ENCODE assay signal across 21 cellular contexts in the genomic region with DNA sequence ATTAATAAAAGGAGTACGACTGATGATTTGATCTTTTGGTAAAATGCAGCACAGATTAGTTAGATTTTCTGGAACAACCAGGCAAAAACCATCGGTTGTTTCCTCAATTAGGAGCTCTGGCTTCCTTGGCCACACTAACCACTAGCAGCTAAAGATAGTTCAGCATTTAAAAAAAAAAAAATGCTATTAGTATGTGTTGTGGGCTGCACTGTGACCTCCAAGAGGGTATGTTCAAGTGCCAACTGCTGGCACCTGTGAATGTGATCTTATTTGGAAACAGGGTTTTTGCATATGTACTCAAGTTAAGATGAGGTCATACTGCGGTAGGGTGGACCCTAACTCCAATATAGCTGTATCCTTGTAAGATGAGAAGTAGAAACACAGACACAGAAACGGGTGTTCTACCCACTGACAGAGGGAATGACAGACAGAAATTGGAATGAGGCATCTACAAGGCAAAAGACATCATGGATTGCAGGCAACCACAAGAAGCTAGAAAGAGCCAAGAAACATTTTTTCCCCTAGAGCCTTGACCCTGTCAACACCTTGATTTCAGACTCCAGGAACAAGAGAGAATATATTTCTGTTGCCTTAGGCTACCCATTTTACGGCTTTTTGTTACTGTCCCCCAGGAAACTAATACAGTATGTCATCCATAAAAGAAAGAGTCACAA.
DNase-seq lines count a peak whose midpoint lies in the region; TF ChIP-seq lines count a peak whose summit lies in the region.
"Had no signal": no experiment of that assay in that cellular context is flagged by ENCODE, and none has a peak within 500 bp of the region (broad histone marks: within the 10 kb centered on the region; RNA-seq: fewer than 3 reads in every experiment).

No MANE protein-coding gene starts in this region.

- no peak overlapping the region for H3K9ac ChIP-seq in GM23248
- H3K9ac ChIP-seq: SK-N-SH had no signal

- H3K9me3 ChIP-seq in GM23248 (ENCODE audit: low read depth) = no peaks in the 10 kb centered on the region
- H3K9me3 ChIP-seq in effector memory CD4-positive, alpha-beta T cell (ENCODE audit: control insufficient read depth, low read length) = peaks cover 3% of the 10 kb centered on the region
- H3K9me3 ChIP-seq: Caco-2, Peyer's patch, SK-N-SH had no signal

- H3K4me3 ChIP-seq in GM23248 (no peak overlapping the region), choroid plexus epithelial cell (ENCODE audit: low read depth, low read length) (no peak overlapping the region)
- H3K4me3 ChIP-seq in effector memory CD4-positive, alpha-beta T cell (ENCODE audit: insufficient read depth, low read depth, low read length, poor library complexity, severe bottlenecking) = no peak overlapping the region
- H3K4me3 ChIP-seq: GM23338, Peyer's patch had no signal

- no peaks in the 10 kb centered on the region for H3K9me2 ChIP-seq in GM23248 (ENCODE audit: insufficient read depth)
- H3K9me2 ChIP-seq: SK-N-SH had no signal

- no peaks in the 10 kb centered on the region for H3F3A ChIP-seq in GM23248 (ENCODE audit: insufficient read depth)

- no peaks in the 10 kb centered on the region for H3K27me3 ChIP-seq in GM23248 (replicated peaks; ENCODE audit: insufficient read depth)
- no peaks in the 10 kb centered on the region for H3K27me3 ChIP-seq in effector memory CD4-positive, alpha-beta T cell (replicated peaks; ENCODE audit: control insufficient read depth, insufficient read depth, low read length, poor library complexity, severe bottlenecking)
- H3K27me3 ChIP-seq: Peyer's patch had no signal

- no peaks in the 10 kb centered on the region for H3K36me3 ChIP-seq in GM23248 (ENCODE audit: low read depth)
- no peaks in the 10 kb centered on the region for H3K36me3 ChIP-seq in effector memory CD4-positive, alpha-beta T cell (ENCODE audit: control insufficient read depth, insufficient read depth, low read length)
- H3K36me3 ChIP-seq: Peyer's patch had no signal

- in situ Hi-C loops in GM23248 (cut with MboI) = no loop called here

- no peaks in the 10 kb centered on the region for H4K20me1 ChIP-seq in GM23248 (ENCODE audit: insufficient read depth)

- H3K4me1 ChIP-seq in GM23248 (ENCODE audit: insufficient read depth) = peaks cover 13% of the 10 kb centered on the region
- H3K4me1 ChIP-seq in effector memory CD4-positive, alpha-beta T cell (ENCODE audit: control insufficient read depth, insufficient read depth, low read length, poor library complexity, severe bottlenecking) = no peaks in the 10 kb centered on the region
- H3K4me1 ChIP-seq: Caco-2, Peyer's patch had no signal

- WGBS in GM23248 (ENCODE audit: low coverage in 1 of 2, low lambda C conversion rate in 2 of 2, missing lambda C conversion rate in 2 of 2), 2 experiments = 69% methylated on average over 5 of the region's 5 CpGs

- TF ChIP-seq CTCF in choroid plexus epithelial cell (conservative IDR thresholded peaks at IDR 0.05; ENCODE audit: low read depth, low read length) = no peak

- DNase-seq in GM23248 (peak; percentile 13), RPMI8226 (peak; percentile 65), choroid plexus epithelial cell (ENCODE audit: low read depth) (peak; percentile 79), superior temporal gyrus (ENCODE audit: extremely low spot score) (no peak), COLO829 (ENCODE audit: low spot score) (no peak)
- no peak for DNase-seq in stimulated activated CD4-positive, alpha-beta T cell treated with anti-CD3 and anti-CD28 coated beads, Interleukin-4, amount 100 ng/mL, for 24 hours
- DNase-seq in effector memory CD4-positive, alpha-beta T cell = no peak
- DNase-seq: ACHN; Caco-2; CD4-positive, CD25-positive, alpha-beta regulatory T cell; HCEC 1CT; IMR-90; NCI-H1092; NCI-H1436 treated with DMSO at 0.1 percent for 48 hours; NCI-H2029 treated with DMSO at 0.1 percent for 48 hours; NCI-H2171 treated with DMSO at 0.1 percent for 48 hours; NCI-H446 treated with DMSO at 0.1 percent for 48 hours; NCI-H69; Peyer's patch; SK-N-SH had no signal

- H3K27ac ChIP-seq in GM23248 = no peak overlapping the region
- no peak overlapping the region for H3K27ac ChIP-seq in effector memory CD4-positive, alpha-beta T cell (ENCODE audit: insufficient read depth, low read length, poor library complexity, severe bottlenecking)
- H3K27ac ChIP-seq: Peyer's patch had no signal

- no peak overlapping the region for H3K4me2 ChIP-seq in GM23248 (ENCODE audit: unreplicated experiment)
- H3K4me2 ChIP-seq: GM23338, SK-N-SH had no signal

- no peak overlapping the region for H2AFZ ChIP-seq in GM23248
- H2AFZ ChIP-seq: GM23338 had no signal

- no peaks in the 10 kb centered on the region for H3K79me2 ChIP-seq in GM23248 (ENCODE audit: insufficient read depth)

Comparison
In these comparisons a context has a peak if more than half of its experiments do, and no peak if none do; other contexts are left out.
1. DNase-seq: peak in GM23248 (single experiment), RPMI8226 (single experiment) and choroid plexus epithelial cell (single experiment); none in superior temporal gyrus (single experiment), stimulated activated CD4-positive, alpha-beta T cell treated with anti-CD3 and anti-CD28 coated beads, Interleukin-4, amount 100 ng/mL, for 24 hours (single experiment), effector memory CD4-positive, alpha-beta T cell (0 of 3) and COLO829 (single experiment).